Comparison of ENCODE assay signal across 15 cellular contexts in the genomic region with DNA sequence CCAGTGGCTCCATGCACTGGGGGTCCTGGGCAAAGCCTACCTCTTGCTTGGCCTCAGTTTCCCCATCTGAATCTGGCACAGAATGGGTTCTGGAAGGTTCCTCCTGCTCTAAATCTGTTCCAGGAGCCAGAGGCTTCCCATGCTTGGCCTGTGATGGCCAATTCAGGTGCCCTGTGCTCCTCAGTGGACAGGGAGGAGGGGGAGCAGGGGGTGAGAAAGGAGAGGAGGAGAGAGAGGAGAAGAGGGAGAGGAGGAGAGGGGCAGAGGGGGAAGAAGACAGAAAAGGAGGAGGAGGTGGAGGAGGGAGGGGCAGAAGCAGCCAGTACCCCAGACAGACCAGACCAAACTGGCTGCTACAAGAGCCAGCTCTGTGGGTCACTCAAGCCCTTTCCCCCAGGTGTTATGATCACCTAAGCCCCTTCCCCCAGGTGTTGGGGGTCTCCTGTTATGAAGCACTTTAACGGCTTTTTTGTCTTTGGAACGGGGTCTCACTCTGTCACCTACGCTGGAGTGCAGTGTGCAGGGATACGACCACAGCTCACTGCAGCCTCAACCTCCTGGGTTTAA. TPM values are rescaled to one million over a fixed set of nuclear protein-coding genes. Genes with fewer than 3 reads are reported as not detected.
DNase-seq lines count a peak whose midpoint lies in the region; ATAC-seq and TF ChIP-seq lines count a peak whose summit lies in the region.
"Had no signal": no experiment of that assay in that cellular context is flagged by ENCODE, and none has a peak within 500 bp of the region (broad histone marks: within the 10 kb centered on the region; RNA-seq: fewer than 3 reads in every experiment).

No MANE protein-coding gene starts in this region.

- peaks cover 4% of the 10 kb centered on the region for H3K79me1 ChIP-seq in neuronal stem cell (ENCODE audit: low read depth, low read length)

- DNase-seq in cardiac septum (ENCODE audit: low spot score) = peak; percentile 62
- no peak for DNase-seq in Right ventricle myocardium inferior (ENCODE audit: missing footprints)
- no peak for DNase-seq in neuronal stem cell (ENCODE audit: low spot score)
- peak; percentile 21 for DNase-seq in sigmoid colon
- DNase-seq in effector CD8-positive, alpha-beta T cell (lab: John Stamatoyannopoulos, UW) = no peak
- DNase-seq: CD4-positive, CD25-positive, alpha-beta regulatory T cell; COR-L47 had no signal

- no peak overlapping the region for H2AFZ ChIP-seq in neuronal stem cell (ENCODE audit: low read length)
- H2AFZ ChIP-seq: GM23338 had no signal

- TF ChIP-seq EP300 in sigmoid colon (IDR thresholded peaks at IDR 0.05) = no peak

- H3K4me3 ChIP-seq in HEK293 (ENCODE audit: low read depth, low read length) (no peak overlapping the region), neuronal stem cell (ENCODE audit: low read length in 2 of 2) (no peak overlapping the region), sigmoid colon (no peak overlapping the region)
- H3K4me3 ChIP-seq: BLaER1 treated with 17β-estradiol and CSF1 and Interleukin-3, amounts not matched to agents 10 nM and 100 nM; GM23338 had no signal

- no peak overlapping the region for H2BK12ac ChIP-seq in neuronal stem cell (ENCODE audit: low read length)

- no peak overlapping the region for H2BK15ac ChIP-seq in neuronal stem cell (ENCODE audit: low read length)

- POLR2A ChIA-PET in HEK293 (lab: Yijun Ruan, JAX) = no interaction called here

- peak overlapping the region; percentile 39 for H2BK5ac ChIP-seq in neuronal stem cell (ENCODE audit: low read length)

- no peak for ATAC-seq in Right ventricle myocardium inferior
- no peak for ATAC-seq in HG02938 (IDR thresholded peaks at IDR 0.05; ENCODE audit: unreplicated experiment)
- no peak for ATAC-seq in GM21576 (IDR thresholded peaks at IDR 0.05; ENCODE audit: unreplicated experiment)
- ATAC-seq: GM23338, HCT116 had no signal

- H3K23ac ChIP-seq in neuronal stem cell (ENCODE audit: low read depth, low read length, poor library complexity) = no peak overlapping the region

- H3K9me3 ChIP-seq in HEK293 (ENCODE audit: control insufficient read depth, insufficient read depth, low read depth, low read length) (no peaks in the 10 kb centered on the region), neuronal stem cell (replicated peaks in 1 of 2; ENCODE audit: control insufficient read depth in 2 of 2, insufficient read depth in 1 of 2, low read depth in 1 of 2, low read length in 2 of 2) (peaks cover 0 to 8% of the 10 kb centered on the region in 2 donors), sigmoid colon (no peaks in the 10 kb centered on the region)
- H3K9me3 ChIP-seq: BLaER1 treated with 17β-estradiol and CSF1 and Interleukin-3, amounts not matched to agents 10 nM and 100 nM had no signal

- no peak overlapping the region for H3K4me2 ChIP-seq in neuronal stem cell (ENCODE audit: insufficient read depth, low read length, poor library complexity, severe bottlenecking)
- H3K4me2 ChIP-seq: GM23338 had no signal

- intact Hi-C loops in cardiac septum (cut with DNase I) = no loop called here
- intact Hi-C loops in Right ventricle myocardium inferior (cut with DNase I) = no loop called here
- intact Hi-C loops in sigmoid colon (cut with DNase I) = no loop called here

- H3K4ac ChIP-seq in neuronal stem cell (ENCODE audit: low read length) = no peak overlapping the region

- H3K27me3 ChIP-seq in neuronal stem cell (ENCODE audit: control insufficient read depth in 3 of 3, insufficient read depth in 3 of 3, low read depth in 1 of 3, low read length in 3 of 3) (peaks cover 0 to 3% (median 0%) of the 10 kb centered on the region in 3 experiments), sigmoid colon (peaks cover 0 to 18% (median 0%) of the 10 kb centered on the region in 3 donors)
- H3K27me3 ChIP-seq: BLaER1 treated with 17β-estradiol and CSF1 and Interleukin-3, amounts not matched to agents 10 nM and 100 nM had no signal

- H2AK5ac ChIP-seq in neuronal stem cell (ENCODE audit: low read depth, low read length) = no peak overlapping the region

- no CpG with 5 or more reads among the region's 4 CpGs for WGBS in neuronal stem cell (ENCODE audit: extremely low coverage in 2 of 2, insufficient read length in 2 of 2, insufficient replicate concordance in 1 of 2), 2 donors
- WGBS in sigmoid colon, 2 donors = 83 to 90% methylated on average over 4 of the region's 4 CpGs

- H3K14ac ChIP-seq in neuronal stem cell (ENCODE audit: low read length) = no peak overlapping the region

- H3K18ac ChIP-seq in neuronal stem cell (ENCODE audit: low read length) = peak overlapping the region; percentile 64

- CTCF ChIA-PET in HEK293 (lab: Yijun Ruan, JAX) = no interaction called here

- TF ChIP-seq CTCF in HEK293 (tag by site-specific recombination; IDR thresholded peaks at IDR 0.05) (no peak), sigmoid colon (IDR thresholded peaks at IDR 0.05) (no peak)

- H3K9ac ChIP-seq in neuronal stem cell (ENCODE audit: low read depth, low read length, poor library complexity) = peak overlapping the region; percentile 44
- H3K9ac ChIP-seq: BLaER1 treated with 17β-estradiol and CSF1 and Interleukin-3, amounts not matched to agents 10 nM and 100 nM had no signal

- H3K27ac ChIP-seq in HEK293 (ENCODE audit: extremely low read depth, low read depth, low read length) (no peak overlapping the region), neuronal stem cell (replicated peaks; ENCODE audit: low read length) (no peak overlapping the region), sigmoid colon (no peak overlapping the region)
- H3K27ac ChIP-seq: BLaER1 treated with 17β-estradiol and CSF1 and Interleukin-3, amounts not matched to agents 10 nM and 100 nM; HL-60 had no signal

- H4K8ac ChIP-seq in neuronal stem cell (ENCODE audit: low read depth, low read length) = no peak overlapping the region

- H3K4me1 ChIP-seq in HEK293 (ENCODE audit: control insufficient read depth, insufficient read depth, low read length) = no peaks in the 10 kb centered on the region
- peaks cover 0 to 2% of the 10 kb centered on the region in 2 donors for H3K4me1 ChIP-seq in neuronal stem cell (ENCODE audit: control insufficient read depth in 2 of 2, insufficient read depth in 1 of 2, low read depth in 1 of 2, low read length in 2 of 2)
- H3K4me1 ChIP-seq in sigmoid colon = no peaks in the 10 kb centered on the region

- H4K91ac ChIP-seq in neuronal stem cell (ENCODE audit: low read depth, low read length, poor library complexity) = no peak overlapping the region

- H3K36me3 ChIP-seq in HEK293 (ENCODE audit: control insufficient read depth in 2 of 2, insufficient read depth in 1 of 2, low read length in 2 of 2) (no peaks in the 10 kb centered on the region), neuronal stem cell (replicated peaks in 1 of 2; ENCODE audit: control insufficient read depth in 2 of 2, insufficient read depth in 2 of 2, low read length in 2 of 2) (no peaks in the 10 kb centered on the region), sigmoid colon (no peaks in the 10 kb centered on the region)
- H3K36me3 ChIP-seq: BLaER1 treated with 17β-estradiol and CSF1 and Interleukin-3, amounts not matched to agents 10 nM and 100 nM had no signal

- no peak overlapping the region for H2BK120ac ChIP-seq in neuronal stem cell (ENCODE audit: low read depth, low read length)

- TF ChIP-seq POLR2A in sigmoid colon (IDR thresholded peaks at IDR 0.05) = no peak

TF ChIP-seq in HEK293, 187 proteins besides CTCF, POLR2A, EP300 and RAD21 (continues in another document):
- no peak for TF ChIP-seq ZNF521 (tag by site-specific recombination; IDR thresholded peaks at IDR 0.05)
- TF ChIP-seq ZNF785 (tag by site-specific recombination; IDR thresholded peaks at IDR 0.05) = no peak
- no peak for TF ChIP-seq ZIC2 (tag by site-specific recombination; IDR thresholded peaks at IDR 0.05)
- TF ChIP-seq PBX3 (CRISPR knock-in tag; IDR thresholded peaks at IDR 0.05) = no peak
- TF ChIP-seq, protein P1, sequence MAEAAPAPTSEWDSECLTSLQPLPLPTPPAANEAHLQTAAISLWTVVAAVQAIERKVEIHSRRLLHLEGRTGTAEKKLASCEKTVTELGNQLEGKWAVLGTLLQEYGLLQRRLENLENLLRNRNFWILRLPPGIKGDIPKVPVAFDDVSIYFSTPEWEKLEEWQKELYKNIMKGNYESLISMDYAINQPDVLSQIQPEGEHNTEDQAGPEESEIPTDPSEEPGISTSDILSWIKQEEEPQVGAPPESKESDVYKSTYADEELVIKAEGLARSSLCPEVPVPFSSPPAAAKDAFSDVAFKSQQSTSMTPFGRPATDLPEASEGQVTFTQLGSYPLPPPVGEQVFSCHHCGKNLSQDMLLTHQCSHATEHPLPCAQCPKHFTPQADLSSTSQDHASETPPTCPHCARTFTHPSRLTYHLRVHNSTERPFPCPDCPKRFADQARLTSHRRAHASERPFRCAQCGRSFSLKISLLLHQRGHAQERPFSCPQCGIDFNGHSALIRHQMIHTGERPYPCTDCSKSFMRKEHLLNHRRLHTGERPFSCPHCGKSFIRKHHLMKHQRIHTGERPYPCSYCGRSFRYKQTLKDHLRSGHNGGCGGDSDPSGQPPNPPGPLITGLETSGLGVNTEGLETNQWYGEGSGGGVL (tag by site-specific recombination; IDR thresholded peaks at IDR 0.05) = peak; percentile 48
- TF ChIP-seq GLIS2 (tag by site-specific recombination; IDR thresholded peaks at IDR 0.05) = no peak
- no peak for TF ChIP-seq ZBTB7A (tag by site-specific recombination; IDR thresholded peaks at IDR 0.05; ENCODE audit: low read depth)
- peak; percentile 74 for TF ChIP-seq ZBTB17 (tag by site-specific recombination; IDR thresholded peaks at IDR 0.05)

RNA-seq across cellular contexts. Expression of gene TRIM11, which starts 43.7 kb away (rescaled TPM):
- total RNA-seq in cardiac septum (7.3 TPM), Right ventricle myocardium inferior (7.7 TPM), sigmoid colon (10 to 100 TPM; 11.8 to 19.6 (median 16.0) TPM)
- polyA plus RNA-seq in neuronal stem cell (2013, experiment 1 of 2) = 13.5 TPM
- polyA plus RNA-seq in neuronal stem cell (2013, experiment 2 of 2) = 13.3 TPM
- 10 to 100 TPM; 12.0 to 32.9 (median 14.3) TPM for polyA plus RNA-seq in sigmoid colon

RNA-seq across cellular contexts. Expression of gene TRIM17, which starts 53.7 kb away (rescaled TPM):
- total RNA-seq in cardiac septum = 0.46 TPM
- total RNA-seq in Right ventricle myocardium inferior = 0.38 TPM
- 4.1 TPM for polyA plus RNA-seq in neuronal stem cell (2013, experiment 1 of 2)
- 3.7 TPM for polyA plus RNA-seq in neuronal stem cell (2013, experiment 2 of 2)
- under 1 TPM in 1 of 4 donors, not detected in 3; 0.95 TPM for total RNA-seq in sigmoid colon
- polyA plus RNA-seq in sigmoid colon = under 1 TPM in 1 of 3 donors, not detected in 2; 0.44 TPM
- total RNA-seq: HT1080 had no signal

Comparison
In these comparisons a context has a peak if more than half of its experiments do, and no peak if none do; other contexts are left out.
1. DNase-seq: peak in cardiac septum (single experiment) and sigmoid colon (single experiment); none in Right ventricle myocardium inferior (single experiment), neuronal stem cell (single experiment) and effector CD8-positive, alpha-beta T cell (single experiment).